In the genomic region with DNA sequence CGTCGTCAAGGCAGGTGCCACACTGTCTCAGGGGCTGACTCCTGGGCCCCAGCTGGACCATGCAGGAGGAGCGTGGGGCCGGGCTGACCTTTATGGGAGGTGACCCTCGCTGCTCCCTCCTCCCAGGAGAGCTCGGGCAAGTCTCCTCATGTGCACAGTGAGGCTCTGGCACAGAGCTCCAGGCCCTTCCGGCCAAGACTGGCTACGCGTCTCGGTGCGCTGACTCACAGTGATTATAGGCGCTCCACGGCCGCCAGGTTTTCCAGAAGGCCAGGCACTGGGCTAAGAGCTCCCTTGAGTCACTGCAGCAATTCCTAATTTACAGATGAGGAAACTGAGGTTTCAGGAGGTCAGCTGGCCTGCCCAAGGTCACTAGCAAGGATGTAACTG, we compare ENCODE assay signal across 13 cellular contexts. TPM values are rescaled to one million over a fixed set of nuclear protein-coding genes. Genes with fewer than 3 reads are reported as not detected.
A peak's percentile ranks its signal among the peaks of the same experiment; 100 is the strongest.
DNase-seq lines count a peak whose midpoint lies in the region; ATAC-seq and TF ChIP-seq lines count a peak whose summit lies in the region.
"Had no signal": no experiment of that assay in that cellular context is flagged by ENCODE, and none has a peak within 500 bp of the region (broad histone marks: within the 10 kb centered on the region; RNA-seq: fewer than 3 reads in every experiment).

No MANE protein-coding gene starts in this region.

- POLR2A ChIA-PET in SK-N-SH (lab: Yijun Ruan, JAX): interaction anchor here (1.4 kb wide), 2 partner anchors 49 to 70 kb away, joined by 5 read pairs; no protein-coding TSS in a partner anchor

- no peak overlapping the region for H3K4me3 Mint-ChIP-seq in activated naive CD8-positive, alpha-beta T cell treated with anti-CD3 and anti-CD28 coated beads for 36 hours
- H3K4me3 Mint-ChIP-seq: T-helper 1 cell treated with Interleukin-12 subunit alpha and Interleukin-12 subunit beta and Interleukin-4 antibody, amounts not matched to agents 30 μg/mL and 1 μg/mL, for 36 hours had no signal

- 0 out of 2 replicates have a peak overlapping the region, but pooled peaks have one; percentile 2 for H3K9ac ChIP-seq in SK-N-SH

- DNase-seq in EH (ENCODE audit: low read depth): peak; percentile 26
- DNase-seq in SK-N-SH: no peak
- DNase-seq in fibroblast of gingiva (ENCODE audit: low read depth): peak; percentile 53
- peak; percentile 99 for DNase-seq in osteoblast (ENCODE audit: insufficient read length, low spot score, missing footprints)
- no peak for DNase-seq in activated naive CD8-positive, alpha-beta T cell treated with anti-CD3 and anti-CD28 coated beads for 36 hours
- DNase-seq: effector CD4-positive, alpha-beta T cell; GOT3; NCI-H187 treated with DMSO at 0.1 percent for 48 hours; testis had no signal

- 20% methylated on average over 4 of the region's 14 CpGs for WGBS in SK-N-SH (ENCODE audit: low lambda C conversion rate)

- CTCF ChIA-PET in SK-N-SH (lab: Yijun Ruan, JAX): interaction anchor here (0.7 to 5.3 kb wide), 9 partner anchors 10 to 164 kb away, joined by 3 to 39 read pairs (median 4); no protein-coding TSS in a partner anchor

- H3K27me3 Mint-ChIP-seq in activated naive CD8-positive, alpha-beta T cell treated with anti-CD3 and anti-CD28 coated beads for 36 hours: no peaks in the 10 kb centered on the region

- H3K4me1 Mint-ChIP-seq in activated naive CD8-positive, alpha-beta T cell treated with anti-CD3 and anti-CD28 coated beads for 36 hours: no peaks in the 10 kb centered on the region

- H3K36me3 ChIP-seq in SK-N-SH (replicated peaks in 1 of 2; ENCODE audit: control insufficient read depth in 1 of 2, insufficient read depth in 2 of 2, low read length in 1 of 2) (no peaks in the 10 kb centered on the region), osteoblast (ENCODE audit: insufficient read depth, low read length) (no peaks in the 10 kb centered on the region)

- no peak for TF ChIP-seq RAD21 in SK-N-SH (IDR thresholded peaks at IDR 0.05; ENCODE audit: low read length)

- H3K9me3 Mint-ChIP-seq in activated naive CD8-positive, alpha-beta T cell treated with anti-CD3 and anti-CD28 coated beads for 36 hours: no peaks in the 10 kb centered on the region
- H3K9me3 Mint-ChIP-seq: T-helper 1 cell treated with Interleukin-12 subunit alpha and Interleukin-12 subunit beta and Interleukin-4 antibody, amounts not matched to agents 30 μg/mL and 1 μg/mL, for 36 hours had no signal

- no peak for ATAC-seq in GM18517 (IDR thresholded peaks at IDR 0.05; ENCODE audit: unreplicated experiment)
- no peak for ATAC-seq in GM21390 (IDR thresholded peaks at IDR 0.05; ENCODE audit: unreplicated experiment)
- ATAC-seq in GM19351 (IDR thresholded peaks at IDR 0.05; ENCODE audit: unreplicated experiment): no peak

- no peaks in the 10 kb centered on the region for H3K9me2 ChIP-seq in SK-N-SH

- no peak overlapping the region for H2AFZ ChIP-seq in SK-N-SH (ENCODE audit: low read depth)
- no peak overlapping the region for H2AFZ ChIP-seq in osteoblast (ENCODE audit: low read length)

- H4K20me1 ChIP-seq in SK-N-SH (ENCODE audit: insufficient read depth) (peaks cover 41% of the 10 kb centered on the region), osteoblast (ENCODE audit: insufficient read depth, low read length) (peaks cover 53% of the 10 kb centered on the region)

- TF ChIP-seq CTCF in SK-N-SH (IDR thresholded peaks at IDR 0.05): no peak
- TF ChIP-seq CTCF in osteoblast (IDR thresholded peaks at IDR 0.05; ENCODE audit: extremely low read depth, low read depth, low read length): no peak

- H3K27me3 ChIP-seq in SK-N-SH (ENCODE audit: insufficient read depth): no peaks in the 10 kb centered on the region
- H3K27me3 ChIP-seq in osteoblast (ENCODE audit: insufficient read depth, low read length): no peaks in the 10 kb centered on the region
- H3K27me3 ChIP-seq: testis had no signal

- TF ChIP-seq EP300 in SK-N-SH (IDR thresholded peaks at IDR 0.05; ENCODE audit: borderline replicate concordance in 1 of 2, low read depth in 1 of 2, low read length in 1 of 2): peak in 1 of 2 experiments; percentile 22; a peak in 1 of 4 replicates

- peaks cover 13% of the 10 kb centered on the region for H3F3A ChIP-seq in SK-N-SH (replicated peaks; ENCODE audit: insufficient read depth)

- H3K4me3 ChIP-seq in SK-N-SH (ENCODE audit: low read depth in 2 of 2, low read length in 1 of 2) (no peak overlapping the region), osteoblast (ENCODE audit: insufficient read depth, low read length) (no peak overlapping the region)
- H3K4me3 ChIP-seq: testis had no signal

- H3K27ac Mint-ChIP-seq in activated naive CD8-positive, alpha-beta T cell treated with anti-CD3 and anti-CD28 coated beads for 36 hours: no peak overlapping the region
- H3K27ac Mint-ChIP-seq: T-helper 1 cell treated with Interleukin-12 subunit alpha and Interleukin-12 subunit beta and Interleukin-4 antibody, amounts not matched to agents 30 μg/mL and 1 μg/mL, for 36 hours had no signal

- H3K27ac ChIP-seq in SK-N-SH (ENCODE audit: low read depth in 2 of 2, low read length in 1 of 2) (peak overlapping the region; percentile 75 to 97), osteoblast (ENCODE audit: low read depth, low read length) (peak overlapping the region; percentile 24)
- H3K27ac ChIP-seq: testis had no signal

- H3K36me3 Mint-ChIP-seq in activated naive CD8-positive, alpha-beta T cell treated with anti-CD3 and anti-CD28 coated beads for 36 hours: no peaks in the 10 kb centered on the region

- H3K9me3 ChIP-seq in SK-N-SH (no peaks in the 10 kb centered on the region), osteoblast (ENCODE audit: low read depth, low read length) (no peaks in the 10 kb centered on the region)
- H3K9me3 ChIP-seq: testis had no signal

- H3K79me2 ChIP-seq in SK-N-SH (ENCODE audit: insufficient read depth) (peaks cover 98% of the 10 kb centered on the region), osteoblast (ENCODE audit: insufficient read depth, low read length) (peaks cover 74% of the 10 kb centered on the region)

- H3K4me2 ChIP-seq in SK-N-SH (peak overlapping the region; percentile 55), osteoblast (ENCODE audit: insufficient read depth, low read length) (no peak overlapping the region)

- H3K4me1 ChIP-seq in SK-N-SH (ENCODE audit: control insufficient read depth in 1 of 2, insufficient read depth in 2 of 2, low read depth in 1 of 2, low read length in 1 of 2) (peaks cover 13 to 72% of the 10 kb centered on the region in 2 experiments), osteoblast (ENCODE audit: insufficient read depth, low read length) (peaks cover 10% of the 10 kb centered on the region)
- H3K4me1 ChIP-seq: testis had no signal

TF ChIP-seq in SK-N-SH, 30 proteins besides CTCF, POLR2A, EP300 and RAD21:
- TF ChIP-seq JUND (IDR thresholded peaks at IDR 0.05) (peak; percentile 83; the same call in 1 of the 2 replicates), RCOR1 (IDR thresholded peaks at IDR 0.05; ENCODE audit: low read length) (0 out of 2 replicates have a peak, but pooled peaks have one; percentile 18), TAF1 (IDR thresholded peaks at IDR 0.05; ENCODE audit: borderline replicate concordance, low read depth, low read length) (peak; percentile 44; the same call in 1 of the 2 replicates), FOSL2 (IDR thresholded peaks at IDR 0.05; ENCODE audit: borderline replicate concordance, low read depth) (peak; percentile 83), NFIC (IDR thresholded peaks at IDR 0.05; ENCODE audit: borderline replicate concordance) (peak; percentile 73), SMC3 (IDR thresholded peaks at IDR 0.05; ENCODE audit: low read depth, low read length) (no peak), NRF1 (IDR thresholded peaks at IDR 0.05; ENCODE audit: low read depth, low read length) (no peak), POLR2AphosphoS5 (IDR thresholded peaks at IDR 0.05; ENCODE audit: low read depth, low read length) (peak; percentile 19; the same call in 1 of the 2 replicates), FOXM1 (IDR thresholded peaks at IDR 0.05; ENCODE audit: low read depth) (no peak), TCF12 (IDR thresholded peaks at IDR 0.05) (peak; percentile 64), SIN3A (IDR thresholded peaks at IDR 0.05; ENCODE audit: borderline replicate concordance, low read depth, low read length) (peak; percentile 41; the same call in 1 of the 2 replicates), GABPA (IDR thresholded peaks at IDR 0.05; ENCODE audit: low read depth) (0 out of 2 replicates have a peak, but pooled peaks have one; percentile 17)
- TF ChIP-seq, protein P1, sequence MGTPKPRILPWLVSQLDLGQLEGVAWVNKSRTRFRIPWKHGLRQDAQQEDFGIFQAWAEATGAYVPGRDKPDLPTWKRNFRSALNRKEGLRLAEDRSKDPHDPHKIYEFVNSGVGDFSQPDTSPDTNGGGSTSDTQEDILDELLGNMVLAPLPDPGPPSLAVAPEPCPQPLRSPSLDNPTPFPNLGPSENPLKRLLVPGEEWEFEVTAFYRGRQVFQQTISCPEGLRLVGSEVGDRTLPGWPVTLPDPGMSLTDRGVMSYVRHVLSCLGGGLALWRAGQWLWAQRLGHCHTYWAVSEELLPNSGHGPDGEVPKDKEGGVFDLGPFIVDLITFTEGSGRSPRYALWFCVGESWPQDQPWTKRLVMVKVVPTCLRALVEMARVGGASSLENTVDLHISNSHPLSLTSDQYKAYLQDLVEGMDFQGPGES (IDR thresholded peaks at IDR 0.05; ENCODE audit: low read depth, low read length): no peak
- TF ChIP-seq, protein P2, sequence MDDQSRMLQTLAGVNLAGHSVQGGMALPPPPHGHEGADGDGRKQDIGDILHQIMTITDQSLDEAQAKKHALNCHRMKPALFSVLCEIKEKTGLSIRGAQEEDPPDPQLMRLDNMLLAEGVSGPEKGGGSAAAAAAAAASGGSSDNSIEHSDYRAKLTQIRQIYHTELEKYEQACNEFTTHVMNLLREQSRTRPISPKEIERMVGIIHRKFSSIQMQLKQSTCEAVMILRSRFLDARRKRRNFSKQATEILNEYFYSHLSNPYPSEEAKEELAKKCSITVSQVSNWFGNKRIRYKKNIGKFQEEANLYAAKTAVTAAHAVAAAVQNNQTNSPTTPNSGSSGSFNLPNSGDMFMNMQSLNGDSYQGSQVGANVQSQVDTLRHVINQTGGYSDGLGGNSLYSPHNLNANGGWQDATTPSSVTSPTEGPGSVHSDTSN (IDR thresholded peaks at IDR 0.05): 0 out of 2 replicates have a peak, but pooled peaks have one; percentile 6
- TF ChIP-seq, protein P3, sequence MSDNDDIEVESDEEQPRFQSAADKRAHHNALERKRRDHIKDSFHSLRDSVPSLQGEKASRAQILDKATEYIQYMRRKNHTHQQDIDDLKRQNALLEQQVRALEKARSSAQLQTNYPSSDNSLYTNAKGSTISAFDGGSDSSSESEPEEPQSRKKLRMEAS (IDR thresholded peaks at IDR 0.05; ENCODE audit: low read depth): peak; percentile 87

RNA-seq across cellular contexts. Expression of gene VAV2, which starts 47.4 kb away (rescaled TPM):
- 12.9 and 14.9 TPM in 2 replicates for polyA plus RNA-seq in SK-N-SH (2012; rRNA removed)
- polyA plus RNA-seq in SK-N-SH (2012; cell fraction: cytosol; rRNA removed): 9.1 and 12.6 TPM in 2 replicates
- 23.3 and 24.1 TPM in 2 replicates for polyA plus RNA-seq in SK-N-SH (2012; cell fraction: nucleus; rRNA removed)
- 8.0 and 8.8 TPM in 2 replicates for total RNA-seq in osteoblast
- total RNA-seq in activated naive CD8-positive, alpha-beta T cell treated with anti-CD3 and anti-CD28 coated beads for 36 hours: 1 to 10 TPM; 4.2 TPM

Comparison
In these comparisons a context has a peak if more than half of its experiments do, and no peak if none do; other contexts are left out.
1. DNase-seq: peak in EH (single experiment), fibroblast of gingiva (single experiment) and osteoblast (single experiment); none in SK-N-SH (single experiment) and activated naive CD8-positive, alpha-beta T cell treated with anti-CD3 and anti-CD28 coated beads for 36 hours (single experiment).